8 cellular contexts compared by ENCODE assay signal in the genomic region with DNA sequence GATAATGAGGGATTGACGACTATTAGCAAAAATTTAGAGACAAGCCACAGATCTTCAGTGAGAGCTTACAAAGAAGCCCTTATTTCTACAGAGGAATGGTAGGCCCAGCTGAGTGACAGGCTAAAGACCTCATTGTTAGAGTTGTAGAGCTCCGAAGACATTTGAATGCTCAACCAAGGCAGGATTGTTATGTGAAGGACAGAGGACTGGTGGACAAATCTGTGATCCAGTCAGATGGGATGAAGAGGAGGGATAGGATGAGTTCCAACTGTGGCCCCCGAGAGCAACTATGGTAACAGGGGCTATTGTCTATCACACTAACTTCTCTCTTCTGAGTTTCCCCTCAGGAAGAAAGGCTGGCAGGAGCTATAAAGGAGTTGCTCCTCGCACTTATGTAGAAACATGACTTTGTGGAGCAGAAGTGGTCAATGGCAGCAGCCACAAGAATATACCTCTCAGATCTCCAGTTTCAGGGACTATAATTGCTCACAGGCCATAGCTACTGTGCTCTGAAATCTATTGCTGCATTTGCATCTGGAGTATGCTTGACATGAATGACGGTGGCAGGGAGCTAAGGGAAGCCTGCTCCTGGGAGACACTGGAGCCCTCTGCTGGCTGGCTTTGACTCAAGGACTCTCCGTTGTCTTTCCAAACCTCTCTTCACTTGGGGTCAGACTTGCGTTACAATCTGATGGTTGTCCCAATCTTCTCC. TPM values are rescaled to one million over a fixed set of nuclear protein-coding genes. Genes with fewer than 3 reads are reported as not detected.
DNase-seq lines count a peak whose midpoint lies in the region; ATAC-seq and TF ChIP-seq lines count a peak whose summit lies in the region.

No MANE protein-coding gene starts in this region.

- H3K9me2 ChIP-seq in PC-3 (replicated peaks; ENCODE audit: low read length) = no peaks in the 10 kb centered on the region

- no peaks in the 10 kb centered on the region for H4K20me1 ChIP-seq in PC-3 (ENCODE audit: low read length)

- POLR2A ChIA-PET in PC-3 (lab: Charles Lee; ENCODE audit: unreplicated experiment) = no interaction called here

- no peak overlapping the region for H3K27ac ChIP-seq in PC-3 (ENCODE audit: low read length)

- no peak overlapping the region for H2AFZ ChIP-seq in PC-3 (ENCODE audit: low read length)

- H3K79me2 ChIP-seq in PC-3 (ENCODE audit: low read length) = no peaks in the 10 kb centered on the region

- no peaks in the 10 kb centered on the region for H3K27me3 ChIP-seq in PC-3 (ENCODE audit: low read length)

- intact Hi-C loops in PC-3 (cut with micrococcal nuclease) = loop anchor here (10.0 kb wide), 2 partner anchors 173 to 403 kb away; no protein-coding TSS in a partner anchor

- H3K36me3 ChIP-seq in PC-3 (ENCODE audit: low read depth, low read length) = no peaks in the 10 kb centered on the region

- H3K9ac ChIP-seq in PC-3 (ENCODE audit: low read length) = no peak overlapping the region

- H3F3A ChIP-seq in PC-3 (ENCODE audit: low read length, unreplicated experiment) = no peaks in the 10 kb centered on the region

- no peak overlapping the region for H3K4me2 ChIP-seq in PC-3 (ENCODE audit: low read length)

- TF ChIP-seq CTCF in PC-3 (conservative IDR thresholded peaks at IDR 0.05; ENCODE audit: low read depth, low read length) = peak; percentile 81

- H3K4me1 ChIP-seq in PC-3 (ENCODE audit: insufficient read depth, low read length) = peaks cover 10% of the 10 kb centered on the region

- BruUV-seq in PC-3 (replicated peaks; lab: Mats Ljungman, UMichigan) = no TSS peak

- ATAC-seq in PC-3 (peak; percentile 84), GM21528 (IDR thresholded peaks at IDR 0.05; ENCODE audit: low FRiP score, unreplicated experiment) (no peak), GM18870 (IDR thresholded peaks at IDR 0.05; ENCODE audit: unreplicated experiment) (no peak), GM18498 (IDR thresholded peaks at IDR 0.05; ENCODE audit: unreplicated experiment) (no peak)

- CTCF ChIA-PET in PC-3 (lab: Charles Lee) = interaction anchor here (0.5 to 0.8 kb wide), 7 partner anchors 41 to 251 kb away, joined by 3 to 5 read pairs (median 3); no protein-coding TSS in a partner anchor

- peak; percentile 70 for DNase-seq in EH (ENCODE audit: low read depth)
- DNase-seq in HT-29 (ENCODE audit: low spot score) = peak; percentile 55
- peak; percentile 65 for DNase-seq in PC-3
- peak; percentile 74 for DNase-seq in ecto neural progenitor cell (ENCODE audit: low spot score)
- peak; percentile 86 for DNase-seq in medulla oblongata (ENCODE audit: extremely low spot score)

- H3K9me3 ChIP-seq in PC-3 (ENCODE audit: low read length) = no peaks in the 10 kb centered on the region

- H3K4me3 ChIP-seq in PC-3 (ENCODE audit: low read length) = no peak overlapping the region

RNA-seq across cellular contexts. Expression of a gene that starts 50.3 kb away (rescaled TPM):
- not detected in 2 replicates for total RNA-seq in HT-29 (2014; rRNA removed; shearing (Covaris generic))
- total RNA-seq in PC-3 (2014; rRNA removed) = 6.3 and 10.3 TPM in 2 replicates
